In genomic region chr1:233790662-233791371, GRCh38 we compare ENCODE assay signal across 8 cellular contexts.
DNase-seq lines count a peak whose midpoint lies in the region; ATAC-seq and TF ChIP-seq lines count a peak whose summit lies in the region.

No MANE protein-coding gene starts in this region.

- H3K4me3 Mint-ChIP-seq in T-cell: no peak overlapping the region

- peak; percentile 93 for ATAC-seq in HG02852 (IDR thresholded peaks at IDR 0.05; ENCODE audit: unreplicated experiment)
- peak; percentile 23 to 67 (median 54) for ATAC-seq in T-cell (replicated peaks in 1 of 4)
- ATAC-seq in left colon: peak; percentile 91

- H3K4me3 ChIP-seq in choroid plexus epithelial cell (ENCODE audit: low read depth, low read length): no peak overlapping the region

- H3K9me3 Mint-ChIP-seq in T-cell: peaks cover 3 to 14% (median 4%) of the 10 kb centered on the region in 3 donors

- H3K27ac Mint-ChIP-seq in T-cell: no peak overlapping the region

- intact Hi-C loops in left colon (cut with DNase I, micrococcal nuclease): loop anchor here in 1 of 2 donors (5.0 to 10.0 kb wide), 2 partner anchors 349 to 486 kb away; no protein-coding TSS in a partner anchor

- H3K27me3 Mint-ChIP-seq in T-cell: peaks cover 25 to 38% of the 10 kb centered on the region in 2 donors

- POLR2A ChIA-PET in T-cell (lab: Charles Lee): no interaction called here

- CTCF ChIA-PET in T-cell (lab: Charles Lee): interaction anchor here in 1 of 2 donors (1.0 to 1.1 kb wide), 3 partner anchors 15 to 490 kb away, joined by 3 to 4 read pairs (median 3); no protein-coding TSS in a partner anchor

- no peaks in the 10 kb centered on the region for H3K36me3 Mint-ChIP-seq in T-cell

- peak; percentile 78 for DNase-seq in AG08395 (ENCODE audit: low spot score)
- peak; percentile 51 for DNase-seq in GM13976 (ENCODE audit: low spot score)
- DNase-seq in NCI-H1436 treated with DMSO at 0.1 percent for 48 hours (lab: John Stamatoyannopoulos, UW): peak; percentile 11
- peak in 11 of 34 experiments; percentile 0 to 15 (median 3) for DNase-seq in T-cell
- DNase-seq in choroid plexus epithelial cell (ENCODE audit: low read depth): peak; percentile 77
- peak in 1 of 2 donors; percentile 8 for DNase-seq in left colon
- peak; percentile 3 for DNase-seq in stimulated activated CD8-positive, alpha-beta memory T cell treated with anti-CD3 and anti-CD28 coated beads, Interleukin-12 subunit alpha, Interleukin-12 subunit beta, amount 100 ng/mL, for 1 hour (ENCODE audit: low read depth)

- in situ Hi-C loops in GM13976 (cut with MboI; ENCODE audit: low sequenced_read_pairs, unreplicated experiment): loop anchor here (25.0 kb wide), 1 partner anchor 354 kb away; no protein-coding TSS in a partner anchor

- peak; percentile 90 for TF ChIP-seq CTCF in GM13976 (IDR thresholded peaks at IDR 0.05; ENCODE audit: borderline replicate concordance, control extremely low read depth, extremely low read depth, insufficient read depth, missing control alignments)
- peak; percentile 93 for TF ChIP-seq CTCF in choroid plexus epithelial cell (conservative IDR thresholded peaks at IDR 0.05; ENCODE audit: low read depth, low read length)

- no peaks in the 10 kb centered on the region for H3K4me1 Mint-ChIP-seq in T-cell
